In genomic region chr4:167234388-167234881, GRCh38 we compare ENCODE assay signal across 8 cellular contexts. TPM values are rescaled to one million over a fixed set of nuclear protein-coding genes. Genes with fewer than 3 reads are reported as not detected.
A peak's percentile ranks its signal among the peaks of the same experiment; 100 is the strongest.
DNase-seq lines count a peak whose midpoint lies in the region; ATAC-seq and TF ChIP-seq lines count a peak whose summit lies in the region.

Gene SPOCK3, minus strand, starts transcription at chr4:167234494.

- in situ Hi-C loops in mammary epithelial cell (cut with MboI; ENCODE audit: low sequenced_read_pairs in 2 of 2): no loop called here

- H2AFZ ChIP-seq in mammary epithelial cell (ENCODE audit: low read depth, low read length) (peak within 1 kb of the TSS; percentile 78), OCI-LY7 (ENCODE audit: low read length) (no peak within 1 kb of the TSS)

- POLR2A ChIA-PET in CD8-positive, alpha-beta T cell (lab: Charles Lee): no interaction called here
- POLR2A ChIA-PET in OCI-LY7 (lab: Charles Lee): interaction anchor here (0.7 kb wide), 1 partner anchor 174 kb away, joined by 3 read pairs; no protein-coding TSS in a partner anchor

- H3K27ac Mint-ChIP-seq in CD8-positive, alpha-beta T cell: no peak within 1 kb of the TSS
- H3K27ac Mint-ChIP-seq in immature natural killer cell: peak within 1 kb of the TSS in 1 of 6 donors; percentile 58

- H3K9ac ChIP-seq in mammary epithelial cell (ENCODE audit: insufficient read depth, low read length) (no peak within 1 kb of the TSS), skeletal muscle satellite cell (ENCODE audit: low read depth, low read length) (peak within 1 kb of the TSS; percentile 41)

- peak within 1 kb of the TSS; percentile 88 for H3K4me2 ChIP-seq in mammary epithelial cell (ENCODE audit: insufficient read depth, low read depth, low read length)
- H3K4me2 ChIP-seq in skeletal muscle satellite cell (ENCODE audit: low read length): peak within 1 kb of the TSS; percentile 90
- H3K4me2 ChIP-seq in OCI-LY7 (ENCODE audit: low read length): no peak within 1 kb of the TSS

- no peaks in the 10 kb centered on the region for H4K20me1 ChIP-seq in mammary epithelial cell (ENCODE audit: insufficient read depth, low read length)
- H4K20me1 ChIP-seq in OCI-LY7 (ENCODE audit: insufficient read depth, low read length): no peaks in the 10 kb centered on the region

- 3% methylated on average over 7 of the region's 29 CpGs for WGBS in mammary epithelial cell (ENCODE audit: low coverage, missing lambda C conversion rate)

- H3K27ac ChIP-seq in CD8-positive, alpha-beta T cell (ENCODE audit: low read depth, low read length): no peak within 1 kb of the TSS
- no peak within 1 kb of the TSS for H3K27ac ChIP-seq in mammary epithelial cell (ENCODE audit: insufficient read depth, low read depth, low read length)
- H3K27ac ChIP-seq in OCI-LY7 (ENCODE audit: low read depth, low read length, poor library complexity, severe bottlenecking): no peak within 1 kb of the TSS

- TF ChIP-seq CTCF in CD8-positive, alpha-beta T cell (IDR thresholded peaks at IDR 0.05): no peak
- TF ChIP-seq CTCF in mammary epithelial cell (conservative IDR thresholded peaks at IDR 0.05 in 1 of 2, IDR thresholded peaks at IDR 0.05 in 1 of 2; ENCODE audit: extremely low read depth in 1 of 2, insufficient read depth in 1 of 2, low read depth in 1 of 2, low read length in 2 of 2) (no peak), OCI-LY7 (conservative IDR thresholded peaks at IDR 0.05; ENCODE audit: low read length) (no peak)

- H3K36me3 ChIP-seq in CD8-positive, alpha-beta T cell (ENCODE audit: insufficient read depth, low read length): no peaks in the 10 kb centered on the region
- no peaks in the 10 kb centered on the region for H3K36me3 ChIP-seq in mammary epithelial cell (ENCODE audit: insufficient read depth, low read length)
- no peaks in the 10 kb centered on the region for H3K36me3 ChIP-seq in skeletal muscle satellite cell (ENCODE audit: insufficient read depth, low read length)
- no peaks in the 10 kb centered on the region for H3K36me3 ChIP-seq in OCI-LY7 (ENCODE audit: insufficient read depth, low read length)

- H3K27me3 Mint-ChIP-seq in CD8-positive, alpha-beta T cell (ENCODE audit: low read depth): peaks cover 13% of the 10 kb centered on the region
- H3K27me3 Mint-ChIP-seq in immature natural killer cell (ENCODE audit: low read depth in 3 of 3): peaks cover 0 to 7% (median 2%) of the 10 kb centered on the region in 3 donors

- H3K79me2 ChIP-seq in mammary epithelial cell (ENCODE audit: insufficient read depth, low read length) (no peaks in the 10 kb centered on the region), OCI-LY7 (ENCODE audit: insufficient read depth, low read depth, low read length) (no peaks in the 10 kb centered on the region)

- H3K4me1 Mint-ChIP-seq in CD8-positive, alpha-beta T cell (ENCODE audit: low read depth): no peaks in the 10 kb centered on the region
- H3K4me1 Mint-ChIP-seq in immature natural killer cell: no peaks in the 10 kb centered on the region

- no peaks in the 10 kb centered on the region for H3K9me2 ChIP-seq in OCI-LY7 (ENCODE audit: insufficient read depth, low read length)

- dilution Hi-C loops in mammary epithelial cell (cut with HindIII; ENCODE audit: low sequenced_read_pairs): no loop called here

- no peaks in the 10 kb centered on the region for H3K9me3 ChIP-seq in CD8-positive, alpha-beta T cell (ENCODE audit: low read length)
- H3K9me3 ChIP-seq in mammary epithelial cell (replicated peaks; ENCODE audit: insufficient read depth, low read length) (no peaks in the 10 kb centered on the region), skeletal muscle satellite cell (replicated peaks; ENCODE audit: low read length) (no peaks in the 10 kb centered on the region), OCI-LY7 (ENCODE audit: low read length) (no peaks in the 10 kb centered on the region)

- CTCF ChIA-PET in CD8-positive, alpha-beta T cell (lab: Charles Lee): no interaction called here
- CTCF ChIA-PET in mammary epithelial cell (lab: Charles Lee; ENCODE audit: low non-redundant PET) (no interaction called here), OCI-LY7 (lab: Charles Lee; ENCODE audit: unreplicated experiment) (no interaction called here)

- peaks cover 4% of the 10 kb centered on the region for H3K27me3 ChIP-seq in CD8-positive, alpha-beta T cell (ENCODE audit: insufficient read depth, low read length)
- H3K27me3 ChIP-seq in mammary epithelial cell (ENCODE audit: insufficient read depth, low read length): peaks cover 22% of the 10 kb centered on the region
- H3K27me3 ChIP-seq in skeletal muscle satellite cell (ENCODE audit: control insufficient read depth, insufficient read depth, low read length): peaks cover 43% of the 10 kb centered on the region

- H3K36me3 Mint-ChIP-seq in CD8-positive, alpha-beta T cell: no peaks in the 10 kb centered on the region
- H3K36me3 Mint-ChIP-seq in immature natural killer cell: no peaks in the 10 kb centered on the region

- BruUV-seq in mammary epithelial cell (replicated peaks; lab: Mats Ljungman, UMichigan) (no TSS peak), OCI-LY7 (replicated peaks; lab: Mats Ljungman, UMichigan) (no TSS peak)

- intact Hi-C loops in CD8-positive, alpha-beta T cell (cut with DNase I, micrococcal nuclease): no loop called here
- intact Hi-C loops in mammary epithelial cell (cut with micrococcal nuclease) (loop anchor here (1.0 kb wide), 1 partner anchor 213 kb away; no protein-coding TSS in a partner anchor), OCI-LY7 (cut with micrococcal nuclease; ENCODE audit: unreplicated experiment) (no loop called here)

- H3K9me3 Mint-ChIP-seq in CD8-positive, alpha-beta T cell: peaks cover 2% of the 10 kb centered on the region
- peaks cover 0 to 25% (median 7%) of the 10 kb centered on the region in 6 donors for H3K9me3 Mint-ChIP-seq in immature natural killer cell

- DNase-seq in CD8-positive, alpha-beta T cell: no peak
- DNase-seq in NCI-H446 (lab: John Stamatoyannopoulos, UW): peak; percentile 62 to 84
- DNase-seq in mammary epithelial cell: peak; percentile 47
- peak in 1 of 3 donors; percentile 1 for DNase-seq in immature natural killer cell
- DNase-seq in OCI-LY7 (ENCODE audit: low spot score): no peak

- peak within 1 kb of the TSS; percentile 42 for H3K4me3 Mint-ChIP-seq in CD8-positive, alpha-beta T cell
- peak within 1 kb of the TSS; percentile 43 to 82 (median 70) for H3K4me3 Mint-ChIP-seq in immature natural killer cell

- no peaks in the 10 kb centered on the region for H3K4me1 ChIP-seq in CD8-positive, alpha-beta T cell (ENCODE audit: insufficient read depth, low read length)
- H3K4me1 ChIP-seq in mammary epithelial cell (ENCODE audit: insufficient read depth, low read length) (peaks cover 13% of the 10 kb centered on the region), skeletal muscle satellite cell (ENCODE audit: control insufficient read depth, insufficient read depth, low read length) (peaks cover 9% of the 10 kb centered on the region), OCI-LY7 (ENCODE audit: insufficient read depth, low read length, poor library complexity, severe bottlenecking) (no peaks in the 10 kb centered on the region)

- ATAC-seq in CD8-positive, alpha-beta T cell: no peak
- ATAC-seq in GM21786 (IDR thresholded peaks at IDR 0.05; ENCODE audit: unreplicated experiment): peak; percentile 40
- no peak for ATAC-seq in GM19035 (IDR thresholded peaks at IDR 0.05; ENCODE audit: unreplicated experiment)

- H3K4me3 ChIP-seq in CD8-positive, alpha-beta T cell (ENCODE audit: low read depth, low read length): no peak within 1 kb of the TSS
- H3K4me3 ChIP-seq in mammary epithelial cell (replicated peaks in 1 of 3; ENCODE audit: insufficient read depth in 1 of 3, low read depth in 2 of 3, low read length in 3 of 3) (peak within 1 kb of the TSS; percentile 39 to 47 (median 41)), skeletal muscle satellite cell (ENCODE audit: low read length) (peak within 1 kb of the TSS; percentile 74), OCI-LY7 (ENCODE audit: low read depth, low read length, poor library complexity, severe bottlenecking) (no peak within 1 kb of the TSS)

RNA-seq across cellular contexts. Expression of gene SPOCK3, which starts in this region (rescaled TPM):
- not detected for total RNA-seq in CD8-positive, alpha-beta T cell
- total RNA-seq in mammary epithelial cell (not detected), OCI-LY7 (2022) (not detected in 2 replicates)
- polyA plus RNA-seq in mammary epithelial cell (not detected), immature natural killer cell (not detected)
- polyA minus RNA-seq in mammary epithelial cell: not detected
- not detected in 2 replicates for total RNA-seq in skeletal muscle satellite cell (2012; rRNA removed)
- total RNA-seq in OCI-LY7 (2014; rRNA removed; shearing (Covaris generic)): not detected in 2 replicates

Comparison
In these comparisons a context has a peak if more than half of its experiments do, and no peak if none do; other contexts are left out.
1. Peak in DNase-seq, H3K4me3 ChIP-seq and H3K4me2 ChIP-seq in mammary epithelial cell; RNA of the gene not detected or under 1 TPM.
2. DNase-seq: peak in NCI-H446 (2 of 2); none in CD8-positive, alpha-beta T cell (0 of 7) and OCI-LY7 (single experiment).